ENCODE assay signal across 10 cellular contexts in genomic region chr17:82200743-82201497, GRCh38. TPM values are rescaled to one million over a fixed set of nuclear protein-coding genes. Genes with fewer than 3 reads are reported as not detected.
DNase-seq lines count a peak whose midpoint lies in the region; TF ChIP-seq lines count a peak whose summit lies in the region.
"Had no signal": no experiment of that assay in that cellular context is flagged by ENCODE, and none has a peak within 500 bp of the region (broad histone marks: within the 10 kb centered on the region; RNA-seq: fewer than 3 reads in every experiment).

No MANE protein-coding gene starts in this region.

- H3F3A ChIP-seq in Loucy (ENCODE audit: low read depth) = 0 out of 2 replicates have a peak, but pooled peaks cover 2% of the 10 kb centered on the region

- peaks cover 47% of the 10 kb centered on the region for H3K79me2 ChIP-seq in Loucy (ENCODE audit: insufficient read depth, low read length)

- H3K9me3 ChIP-seq in Loucy (ENCODE audit: insufficient read depth, low read depth, low read length) = no peaks in the 10 kb centered on the region

- H3K27me3 ChIP-seq in Loucy (ENCODE audit: insufficient read depth, low read length, poor library complexity, severe bottlenecking) (no peaks in the 10 kb centered on the region), H7 (ENCODE audit: control insufficient read depth, insufficient read depth, low read length) (no peaks in the 10 kb centered on the region)

- H3K9ac ChIP-seq in Loucy (ENCODE audit: low read depth, low read length, poor library complexity, severe bottlenecking) = peak overlapping the region; percentile 90

- H4K20me1 ChIP-seq in Loucy (ENCODE audit: insufficient read depth, low read length, poor library complexity, severe bottlenecking) = peaks cover 33% of the 10 kb centered on the region

- H3K9me2 ChIP-seq in Loucy (replicated peaks; ENCODE audit: low read depth, low read length) = no peaks in the 10 kb centered on the region

- H3K36me3 ChIP-seq in Loucy (ENCODE audit: insufficient read depth, low read length) = peaks cover 20% of the 10 kb centered on the region; the same call in 1 of the 2 replicates
- peaks cover 4% of the 10 kb centered on the region for H3K36me3 ChIP-seq in H7 (replicated peaks; ENCODE audit: control insufficient read depth, insufficient read depth, low read length)

- DNase-seq in activated CD4-positive, alpha-beta T cell treated with anti-CD3 and anti-CD28 coated beads for 4 hours = peak; percentile 42 to 51
- DNase-seq in activated naive CD4-positive, alpha-beta T cell treated with anti-CD3 and anti-CD28 coated beads, Interleukin-2, amount 50 U/mL, for 16 hours = peak; percentile 50
- peak; percentile 34 for DNase-seq in stimulated activated CD8-positive, alpha-beta memory T cell treated with anti-CD3 and anti-CD28 coated beads, Interleukin-15, amount 100 ng/mL, for 1 hour (ENCODE audit: low read depth)
- DNase-seq in H7 = no peak
- no peak for DNase-seq in amniotic stem cell (lab: John Stamatoyannopoulos, UW)
- DNase-seq in cortex of kidney (lab: John Stamatoyannopoulos, UW) = no peak
- no peak for DNase-seq in COLO668 (lab: John Stamatoyannopoulos, UW; ENCODE audit: unreplicated experiment)
- DNase-seq: DMS79 treated with DMSO at 0.1 percent for 48 hours, kidney glomerular epithelial cell had no signal

- H3K4me3 ChIP-seq in Loucy (ENCODE audit: low read length, poor library complexity, severe bottlenecking) (peak overlapping the region; percentile 98), H7 (ENCODE audit: insufficient read depth, low read depth, low read length) (no peak overlapping the region)

- H3K4me2 ChIP-seq in Loucy (ENCODE audit: low read depth, low read length, poor library complexity, severe bottlenecking) = peak overlapping the region; percentile 99

- H2AFZ ChIP-seq in Loucy (ENCODE audit: low read length) = peak overlapping the region; percentile 10; the same call in 1 of the 2 replicates

- H3K4me1 ChIP-seq in Loucy (ENCODE audit: insufficient read depth, low read length, poor library complexity, severe bottlenecking) = peaks cover 53% of the 10 kb centered on the region

- no peak for TF ChIP-seq CTCF in Loucy (conservative IDR thresholded peaks at IDR 0.05; ENCODE audit: low read length)

RNA-seq across cellular contexts. Expression of gene CCDC57, which starts 11.7 kb away (rescaled TPM):
- total RNA-seq in H7 (2014; rRNA removed; shearing (Covaris generic)) = 3.7 and 6.0 TPM in 2 replicates

RNA-seq across cellular contexts. Expression of gene SLC16A3, which starts 27.9 kb away (rescaled TPM):
- total RNA-seq in H7 (2014; rRNA removed; shearing (Covaris generic)) = 31.2 and 52.0 TPM in 2 replicates

Comparison
In these comparisons a context has a peak if more than half of its experiments do, and no peak if none do; other contexts are left out.
1. DNase-seq: peak in activated CD4-positive, alpha-beta T cell treated with anti-CD3 and anti-CD28 coated beads for 4 hours (2 of 2), activated naive CD4-positive, alpha-beta T cell treated with anti-CD3 and anti-CD28 coated beads, Interleukin-2, amount 50 U/mL, for 16 hours (single experiment) and stimulated activated CD8-positive, alpha-beta memory T cell treated with anti-CD3 and anti-CD28 coated beads, Interleukin-15, amount 100 ng/mL, for 1 hour (single experiment); none in H7 (single experiment), amniotic stem cell (single experiment), cortex of kidney (single experiment) and COLO668 (single experiment).